In the genomic region with DNA sequence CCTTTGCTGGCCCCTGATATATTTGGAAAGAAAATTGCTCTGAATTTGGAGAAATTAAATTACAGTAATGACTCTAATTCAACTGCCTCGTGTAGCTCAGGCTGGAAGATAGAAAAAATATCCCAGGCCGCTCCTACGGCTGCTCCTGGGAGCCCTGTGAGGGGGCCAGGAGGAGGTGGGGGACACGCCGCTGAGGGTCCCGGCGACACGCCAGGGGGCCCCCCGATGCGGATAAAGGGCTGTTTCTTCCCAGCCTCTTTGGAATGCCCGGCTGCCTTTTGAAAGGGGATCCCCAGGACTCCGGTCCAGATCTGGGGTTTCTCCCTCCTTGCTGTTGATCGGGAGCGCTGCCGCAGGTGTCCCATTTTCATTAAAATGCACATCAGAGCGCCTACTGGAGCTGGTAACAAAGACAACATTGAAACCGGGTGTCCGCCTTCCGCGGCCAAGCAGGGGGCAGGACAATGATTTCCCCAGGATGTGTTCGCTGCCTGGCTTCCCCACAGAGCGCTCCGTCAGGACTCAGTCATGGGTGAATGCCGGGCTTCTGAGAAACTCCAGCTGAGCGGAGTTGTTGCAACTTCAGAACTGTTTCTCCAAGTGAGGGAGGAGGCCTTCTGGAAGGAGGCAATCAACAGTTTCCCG, we compare ENCODE assay signal across 10 cellular contexts.
DNase-seq lines count a peak whose midpoint lies in the region; ATAC-seq and TF ChIP-seq lines count a peak whose summit lies in the region.
"Had no signal": no experiment of that assay in that cellular context is flagged by ENCODE, and none has a peak within 500 bp of the region (broad histone marks: within the 10 kb centered on the region; RNA-seq: fewer than 3 reads in every experiment).

No MANE protein-coding gene starts in this region.

- peak overlapping the region; percentile 8 for H3K4me3 ChIP-seq in fibroblast of pulmonary artery (replicated peaks; ENCODE audit: low read depth, low read length)
- H3K4me3 ChIP-seq: body of pancreas had no signal

- ATAC-seq in GM19328 (IDR thresholded peaks at IDR 0.05; ENCODE audit: unreplicated experiment): no peak
- ATAC-seq in GM19397 (IDR thresholded peaks at IDR 0.05; ENCODE audit: unreplicated experiment): no peak
- ATAC-seq: body of pancreas had no signal

- TF ChIP-seq CTCF in fibroblast of pulmonary artery (IDR thresholded peaks at IDR 0.05; ENCODE audit: low read length, missing control alignments): no peak

- DNase-seq in A172 (ENCODE audit: low spot score) (peak; percentile 29), RPMI7951 (ENCODE audit: low read depth) (peak; percentile 30), fibroblast of pulmonary artery (ENCODE audit: low read depth) (peak; percentile 54), midbrain (lab: John Stamatoyannopoulos, UW) (peak; percentile 67), T-helper 2 cell (no peak), NCI-H446 treated with DMSO at 0.1 percent for 48 hours (lab: John Stamatoyannopoulos, UW) (no peak)
- DNase-seq: NCI-H1092 had no signal

Comparison
In these comparisons a context has a peak if more than half of its experiments do, and no peak if none do; other contexts are left out.
1. DNase-seq: peak in A172 (single experiment), RPMI7951 (single experiment), fibroblast of pulmonary artery (single experiment) and midbrain (single experiment); none in T-helper 2 cell (0 of 5) and NCI-H446 treated with DMSO at 0.1 percent for 48 hours (single experiment).